Comparison of ENCODE assay signal across 8 cellular contexts in the genomic region with DNA sequence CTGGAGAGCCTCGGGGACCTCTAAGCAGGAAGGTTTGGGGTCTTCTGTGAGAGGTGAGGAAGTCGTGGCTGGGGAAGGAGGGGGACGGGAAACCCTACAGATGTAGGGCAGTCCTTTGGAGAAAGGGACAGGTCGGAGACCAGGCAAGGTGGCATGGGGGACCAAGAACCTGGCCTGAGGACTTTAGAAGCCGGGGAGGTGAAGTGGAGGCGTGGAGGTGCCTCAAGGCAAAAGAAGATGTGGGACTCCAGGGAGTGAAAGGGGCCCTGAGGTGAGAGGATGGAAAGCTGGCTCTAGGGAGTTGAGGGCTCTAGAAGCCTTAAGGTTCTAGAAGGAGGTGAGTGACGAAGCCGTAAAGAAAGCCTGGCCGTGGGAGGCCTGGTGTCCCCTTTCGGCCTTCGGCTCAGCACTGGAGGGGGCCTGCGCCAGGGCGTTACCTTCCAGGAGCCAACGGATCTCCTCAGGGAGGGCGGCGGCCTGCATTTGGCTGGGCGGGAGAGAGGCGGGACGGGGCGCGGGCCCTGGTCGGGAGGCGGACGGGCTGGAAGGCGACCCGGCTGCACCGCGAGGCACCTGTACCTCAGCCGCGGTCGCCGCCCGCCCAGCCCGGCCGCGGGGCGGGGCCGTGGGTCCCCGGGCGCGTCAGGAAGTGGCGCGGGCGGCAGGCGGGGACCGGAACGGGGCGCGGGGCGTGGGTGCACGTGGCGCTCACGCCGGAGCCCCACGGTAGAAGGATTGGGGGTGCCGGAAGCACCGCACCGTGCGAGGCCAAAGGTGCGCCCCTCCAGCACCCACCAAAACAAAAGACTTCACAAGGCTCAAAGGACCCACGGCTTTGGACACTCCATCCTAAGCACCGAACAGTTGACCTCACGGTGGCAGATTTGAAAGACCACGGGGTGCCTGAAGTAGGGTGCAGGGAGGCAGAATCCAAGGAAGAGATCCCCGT. TPM values are rescaled to one million over a fixed set of nuclear protein-coding genes. Genes with fewer than 3 reads are reported as not detected.
DNase-seq lines count a peak whose midpoint lies in the region; ATAC-seq lines count a peak whose summit lies in the region.

A gene (minus strand): TSS at position 577 of the 949 bp plus-strand sequence.

- H3K9me3 Mint-ChIP-seq in CD8-positive, alpha-beta memory T cell = peaks cover 0 to 2% (median 0%) of the 10 kb centered on the region in 5 donors

- CTCF ChIA-PET in CD8-positive, alpha-beta memory T cell (lab: Charles Lee) = no interaction called here

- peak within 1 kb of the TSS; percentile 91 for H3K4me3 ChIP-seq in CD8-positive, alpha-beta memory T cell (ENCODE audit: low read length)
- peak within 1 kb of the TSS; percentile 75 for H3K4me3 ChIP-seq in effector memory CD4-positive, alpha-beta T cell (ENCODE audit: insufficient read depth, low read depth, low read length, poor library complexity, severe bottlenecking)
- H3K4me3 ChIP-seq in skeletal muscle satellite cell (ENCODE audit: low read length) = peak within 1 kb of the TSS; percentile 16

- H3K4me1 Mint-ChIP-seq in CD8-positive, alpha-beta memory T cell = peaks cover 74 to 93% (median 92%) of the 10 kb centered on the region in 3 donors

- H3K27ac Mint-ChIP-seq in CD8-positive, alpha-beta memory T cell = peak within 1 kb of the TSS; percentile 93 to 99 (median 98)

- peaks cover 69% of the 10 kb centered on the region for H3K4me1 ChIP-seq in CD8-positive, alpha-beta memory T cell (ENCODE audit: insufficient read depth, low read length)
- H3K4me1 ChIP-seq in effector memory CD4-positive, alpha-beta T cell (ENCODE audit: control insufficient read depth, insufficient read depth, low read length, poor library complexity, severe bottlenecking) = peaks cover 24% of the 10 kb centered on the region
- no peaks in the 10 kb centered on the region for H3K4me1 ChIP-seq in skeletal muscle satellite cell (ENCODE audit: control insufficient read depth, insufficient read depth, low read length)

- peak; percentile 56 for ATAC-seq in HG02571 (IDR thresholded peaks at IDR 0.05; ENCODE audit: unreplicated experiment)
- no peak for ATAC-seq in HG03280 (IDR thresholded peaks at IDR 0.05; ENCODE audit: unreplicated experiment)
- ATAC-seq in GM21447 (IDR thresholded peaks at IDR 0.05; ENCODE audit: unreplicated experiment) = no peak

- H3K27me3 ChIP-seq in CD8-positive, alpha-beta memory T cell (ENCODE audit: insufficient read depth, low read length, poor library complexity, severe bottlenecking) = no peaks in the 10 kb centered on the region
- no peaks in the 10 kb centered on the region for H3K27me3 ChIP-seq in effector memory CD4-positive, alpha-beta T cell (replicated peaks; ENCODE audit: control insufficient read depth, insufficient read depth, low read length, poor library complexity, severe bottlenecking)
- peaks cover 53% of the 10 kb centered on the region for H3K27me3 ChIP-seq in skeletal muscle satellite cell (ENCODE audit: control insufficient read depth, insufficient read depth, low read length)

- no peaks in the 10 kb centered on the region for H3K36me3 ChIP-seq in CD8-positive, alpha-beta memory T cell (ENCODE audit: insufficient read depth, low read length)
- H3K36me3 ChIP-seq in effector memory CD4-positive, alpha-beta T cell (ENCODE audit: control insufficient read depth, insufficient read depth, low read length) = no peaks in the 10 kb centered on the region
- H3K36me3 ChIP-seq in skeletal muscle satellite cell (ENCODE audit: insufficient read depth, low read length) = no peaks in the 10 kb centered on the region

- POLR2A ChIA-PET in CD8-positive, alpha-beta memory T cell (lab: Charles Lee) = interaction anchor here (2.1 to 2.7 kb wide), 2 partner anchors 7 to 9 kb away, joined by 6 to 16 read pairs; no protein-coding TSS in a partner anchor

- no peak within 1 kb of the TSS for H3K9ac ChIP-seq in skeletal muscle satellite cell (ENCODE audit: low read depth, low read length)

- H3K4me2 ChIP-seq in skeletal muscle satellite cell (ENCODE audit: low read length) = peak within 1 kb of the TSS; percentile 57

- H3K4me3 Mint-ChIP-seq in CD8-positive, alpha-beta memory T cell = peak within 1 kb of the TSS; percentile 91 to 100 (median 96)

- H3K9me3 ChIP-seq in CD8-positive, alpha-beta memory T cell (ENCODE audit: low read length) = no peaks in the 10 kb centered on the region
- no peaks in the 10 kb centered on the region for H3K9me3 ChIP-seq in effector memory CD4-positive, alpha-beta T cell (ENCODE audit: control insufficient read depth, low read length)
- H3K9me3 ChIP-seq in skeletal muscle satellite cell (replicated peaks; ENCODE audit: low read length) = no peaks in the 10 kb centered on the region

- H3K27ac ChIP-seq in CD8-positive, alpha-beta memory T cell (ENCODE audit: low read depth, low read length) = peak within 1 kb of the TSS; percentile 86
- H3K27ac ChIP-seq in effector memory CD4-positive, alpha-beta T cell (ENCODE audit: insufficient read depth, low read length, poor library complexity, severe bottlenecking) = peak within 1 kb of the TSS; percentile 89

- peak; percentile 60 to 79 (median 74) for DNase-seq in CD8-positive, alpha-beta memory T cell
- peak; percentile 52 for DNase-seq in activated CD4-positive, alpha-beta T cell treated with anti-CD3 and anti-CD28 coated beads for 1 hour
- peak; percentile 48 to 59 (median 55) for DNase-seq in effector memory CD4-positive, alpha-beta T cell
- no peak for DNase-seq in GF-D8 (lab: John Stamatoyannopoulos, UW)

- no peaks in the 10 kb centered on the region for H3K27me3 Mint-ChIP-seq in CD8-positive, alpha-beta memory T cell

- peaks cover 0 to 17% (median 0%) of the 10 kb centered on the region in 3 donors for H3K36me3 Mint-ChIP-seq in CD8-positive, alpha-beta memory T cell

RNA-seq across cellular contexts. Expression of the gene that starts here (rescaled TPM):
- 10 to 100 TPM; 50.5 to 56.0 TPM for total RNA-seq in CD8-positive, alpha-beta memory T cell
- 264 TPM for polyA plus RNA-seq in CD8-positive, alpha-beta memory T cell
- total RNA-seq in skeletal muscle satellite cell (2012; rRNA removed) = not detected in 2 replicates

Comparison
In these comparisons a context has a peak if more than half of its experiments do, and no peak if none do; other contexts are left out.
1. H3K4me3 ChIP-seq: peak in every context shown above with its lines; median percentile 91 in CD8-positive, alpha-beta memory T cell; 75 in effector memory CD4-positive, alpha-beta T cell; 16 in skeletal muscle satellite cell.